Comparison of ENCODE assay signal across 1 cellular context in the genomic region with DNA sequence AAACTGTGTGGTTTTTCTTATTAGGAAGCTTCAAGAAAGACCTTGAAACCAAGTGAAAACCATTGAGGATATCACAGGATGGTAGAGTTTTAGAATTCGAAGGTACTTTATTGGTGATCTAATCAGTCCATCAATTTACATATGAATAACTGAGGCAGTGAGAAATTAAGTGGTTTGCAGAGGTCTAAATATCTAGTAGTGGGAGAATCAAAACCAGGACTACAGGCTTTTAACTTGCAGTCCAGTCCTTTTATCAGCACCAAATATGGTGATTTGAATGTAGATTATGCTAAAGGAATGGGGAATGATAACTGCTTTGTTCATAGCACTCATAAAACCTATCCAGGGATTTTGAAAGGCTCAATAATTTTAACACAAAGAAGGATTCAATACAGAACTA.
TF ChIP-seq lines count a peak whose summit lies in the region.

No MANE protein-coding gene starts in this region.

TF ChIP-seq in GM23338, 12 proteins besides CTCF, POLR2A, EP300 and RAD21 (continued from another document):
- TF ChIP-seq, protein P1, sequence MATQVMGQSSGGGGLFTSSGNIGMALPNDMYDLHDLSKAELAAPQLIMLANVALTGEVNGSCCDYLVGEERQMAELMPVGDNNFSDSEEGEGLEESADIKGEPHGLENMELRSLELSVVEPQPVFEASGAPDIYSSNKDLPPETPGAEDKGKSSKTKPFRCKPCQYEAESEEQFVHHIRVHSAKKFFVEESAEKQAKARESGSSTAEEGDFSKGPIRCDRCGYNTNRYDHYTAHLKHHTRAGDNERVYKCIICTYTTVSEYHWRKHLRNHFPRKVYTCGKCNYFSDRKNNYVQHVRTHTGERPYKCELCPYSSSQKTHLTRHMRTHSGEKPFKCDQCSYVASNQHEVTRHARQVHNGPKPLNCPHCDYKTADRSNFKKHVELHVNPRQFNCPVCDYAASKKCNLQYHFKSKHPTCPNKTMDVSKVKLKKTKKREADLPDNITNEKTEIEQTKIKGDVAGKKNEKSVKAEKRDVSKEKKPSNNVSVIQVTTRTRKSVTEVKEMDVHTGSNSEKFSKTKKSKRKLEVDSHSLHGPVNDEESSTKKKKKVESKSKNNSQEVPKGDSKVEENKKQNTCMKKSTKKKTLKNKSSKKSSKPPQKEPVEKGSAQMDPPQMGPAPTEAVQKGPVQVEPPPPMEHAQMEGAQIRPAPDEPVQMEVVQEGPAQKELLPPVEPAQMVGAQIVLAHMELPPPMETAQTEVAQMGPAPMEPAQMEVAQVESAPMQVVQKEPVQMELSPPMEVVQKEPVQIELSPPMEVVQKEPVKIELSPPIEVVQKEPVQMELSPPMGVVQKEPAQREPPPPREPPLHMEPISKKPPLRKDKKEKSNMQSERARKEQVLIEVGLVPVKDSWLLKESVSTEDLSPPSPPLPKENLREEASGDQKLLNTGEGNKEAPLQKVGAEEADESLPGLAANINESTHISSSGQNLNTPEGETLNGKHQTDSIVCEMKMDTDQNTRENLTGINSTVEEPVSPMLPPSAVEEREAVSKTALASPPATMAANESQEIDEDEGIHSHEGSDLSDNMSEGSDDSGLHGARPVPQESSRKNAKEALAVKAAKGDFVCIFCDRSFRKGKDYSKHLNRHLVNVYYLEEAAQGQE (IDR thresholded peaks at IDR 0.05; ENCODE audit: unreplicated experiment): no peak
- TF ChIP-seq NANOG (IDR thresholded peaks at IDR 0.05; ENCODE audit: borderline replicate concordance) (no peak), JUNB (IDR thresholded peaks at IDR 0.05; ENCODE audit: unreplicated experiment) (no peak), POLR2AphosphoS5 (IDR thresholded peaks at IDR 0.05; ENCODE audit: low read depth) (no peak)
- TF ChIP-seq, protein P2, sequence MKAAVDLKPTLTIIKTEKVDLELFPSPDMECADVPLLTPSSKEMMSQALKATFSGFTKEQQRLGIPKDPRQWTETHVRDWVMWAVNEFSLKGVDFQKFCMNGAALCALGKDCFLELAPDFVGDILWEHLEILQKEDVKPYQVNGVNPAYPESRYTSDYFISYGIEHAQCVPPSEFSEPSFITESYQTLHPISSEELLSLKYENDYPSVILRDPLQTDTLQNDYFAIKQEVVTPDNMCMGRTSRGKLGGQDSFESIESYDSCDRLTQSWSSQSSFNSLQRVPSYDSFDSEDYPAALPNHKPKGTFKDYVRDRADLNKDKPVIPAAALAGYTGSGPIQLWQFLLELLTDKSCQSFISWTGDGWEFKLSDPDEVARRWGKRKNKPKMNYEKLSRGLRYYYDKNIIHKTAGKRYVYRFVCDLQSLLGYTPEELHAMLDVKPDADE (IDR thresholded peaks at IDR 0.05): no peak
- TF ChIP-seq, protein P3, sequence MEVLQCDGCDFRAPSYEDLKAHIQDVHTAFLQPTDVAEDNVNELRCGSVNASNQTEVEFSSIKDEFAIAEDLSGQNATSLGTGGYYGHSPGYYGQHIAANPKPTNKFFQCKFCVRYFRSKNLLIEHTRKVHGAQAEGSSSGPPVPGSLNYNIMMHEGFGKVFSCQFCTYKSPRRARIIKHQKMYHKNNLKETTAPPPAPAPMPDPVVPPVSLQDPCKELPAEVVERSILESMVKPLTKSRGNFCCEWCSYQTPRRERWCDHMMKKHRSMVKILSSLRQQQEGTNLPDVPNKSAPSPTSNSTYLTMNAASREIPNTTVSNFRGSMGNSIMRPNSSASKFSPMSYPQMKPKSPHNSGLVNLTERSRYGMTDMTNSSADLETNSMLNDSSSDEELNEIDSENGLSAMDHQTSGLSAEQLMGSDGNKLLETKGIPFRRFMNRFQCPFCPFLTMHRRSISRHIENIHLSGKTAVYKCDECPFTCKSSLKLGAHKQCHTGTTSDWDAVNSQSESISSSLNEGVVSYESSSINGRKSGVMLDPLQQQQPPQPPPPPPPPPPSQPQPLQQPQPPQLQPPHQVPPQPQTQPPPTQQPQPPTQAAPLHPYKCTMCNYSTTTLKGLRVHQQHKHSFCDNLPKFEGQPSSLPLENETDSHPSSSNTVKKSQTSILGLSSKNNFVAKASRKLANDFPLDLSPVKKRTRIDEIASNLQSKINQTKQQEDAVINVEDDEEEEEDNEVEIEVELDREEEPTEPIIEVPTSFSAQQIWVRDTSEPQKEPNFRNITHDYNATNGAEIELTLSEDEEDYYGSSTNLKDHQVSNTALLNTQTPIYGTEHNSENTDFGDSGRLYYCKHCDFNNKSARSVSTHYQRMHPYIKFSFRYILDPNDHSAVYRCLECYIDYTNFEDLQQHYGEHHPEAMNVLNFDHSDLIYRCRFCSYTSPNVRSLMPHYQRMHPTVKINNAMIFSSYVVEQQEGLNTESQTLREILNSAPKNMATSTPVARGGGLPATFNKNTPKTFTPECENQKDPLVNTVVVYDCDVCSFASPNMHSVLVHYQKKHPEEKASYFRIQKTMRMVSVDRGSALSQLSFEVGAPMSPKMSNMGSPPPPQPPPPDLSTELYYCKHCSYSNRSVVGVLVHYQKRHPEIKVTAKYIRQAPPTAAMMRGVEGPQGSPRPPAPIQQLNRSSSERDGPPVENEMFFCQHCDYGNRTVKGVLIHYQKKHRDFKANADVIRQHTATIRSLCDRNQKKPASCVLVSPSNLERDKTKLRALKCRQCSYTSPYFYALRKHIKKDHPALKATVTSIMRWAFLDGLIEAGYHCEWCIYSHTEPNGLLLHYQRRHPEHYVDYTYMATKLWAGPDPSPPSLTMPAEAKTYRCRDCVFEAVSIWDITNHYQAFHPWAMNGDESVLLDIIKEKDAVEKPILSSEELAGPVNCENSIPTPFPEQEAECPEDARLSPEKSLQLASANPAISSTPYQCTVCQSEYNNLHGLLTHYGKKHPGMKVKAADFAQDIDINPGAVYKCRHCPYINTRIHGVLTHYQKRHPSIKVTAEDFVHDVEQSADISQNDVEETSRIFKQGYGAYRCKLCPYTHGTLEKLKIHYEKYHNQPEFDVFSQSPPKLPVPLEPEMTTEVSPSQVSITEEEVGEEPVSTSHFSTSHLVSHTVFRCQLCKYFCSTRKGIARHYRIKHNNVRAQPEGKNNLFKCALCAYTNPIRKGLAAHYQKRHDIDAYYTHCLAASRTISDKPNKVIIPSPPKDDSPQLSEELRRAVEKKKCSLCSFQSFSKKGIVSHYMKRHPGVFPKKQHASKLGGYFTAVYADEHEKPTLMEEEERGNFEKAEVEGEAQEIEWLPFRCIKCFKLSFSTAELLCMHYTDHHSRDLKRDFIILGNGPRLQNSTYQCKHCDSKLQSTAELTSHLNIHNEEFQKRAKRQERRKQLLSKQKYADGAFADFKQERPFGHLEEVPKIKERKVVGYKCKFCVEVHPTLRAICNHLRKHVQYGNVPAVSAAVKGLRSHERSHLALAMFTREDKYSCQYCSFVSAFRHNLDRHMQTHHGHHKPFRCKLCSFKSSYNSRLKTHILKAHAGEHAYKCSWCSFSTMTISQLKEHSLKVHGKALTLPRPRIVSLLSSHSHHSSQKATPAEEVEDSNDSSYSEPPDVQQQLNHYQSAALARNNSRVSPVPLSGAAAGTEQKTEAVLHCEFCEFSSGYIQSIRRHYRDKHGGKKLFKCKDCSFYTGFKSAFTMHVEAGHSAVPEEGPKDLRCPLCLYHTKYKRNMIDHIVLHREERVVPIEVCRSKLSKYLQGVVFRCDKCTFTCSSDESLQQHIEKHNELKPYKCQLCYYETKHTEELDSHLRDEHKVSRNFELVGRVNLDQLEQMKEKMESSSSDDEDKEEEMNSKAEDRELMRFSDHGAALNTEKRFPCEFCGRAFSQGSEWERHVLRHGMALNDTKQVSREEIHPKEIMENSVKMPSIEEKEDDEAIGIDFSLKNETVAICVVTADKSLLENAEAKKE (CRISPR knock-in tag; IDR thresholded peaks at IDR 0.05): no peak
TF ChIP-seq in GM23338: peak in this region for 0.
